In genomic region chr1:151135433-151136385, GRCh38 we compare ENCODE assay signal across 1 cellular context.
TF ChIP-seq lines count a peak whose summit lies in the region.

No MANE protein-coding gene starts in this region.

TF ChIP-seq in H1, 55 proteins besides CTCF, POLR2A, EP300 and RAD21:
- TF ChIP-seq ASH2L (IDR thresholded peaks at IDR 0.05; ENCODE audit: low read length) (no peak), KDM5A (IDR thresholded peaks at IDR 0.05; ENCODE audit: low read length) (no peak), KDM4A (IDR thresholded peaks at IDR 0.05; ENCODE audit: low read depth, low read length, severe bottlenecking) (no peak)
